ENCODE assay signal across 20 cellular contexts in genomic region chr4:90028460-90028859, GRCh38.
"Had no signal": no experiment of that assay in that cellular context is flagged by ENCODE, and none has a peak within 500 bp of the region (broad histone marks: within the 10 kb centered on the region; RNA-seq: fewer than 3 reads in every experiment).

No MANE protein-coding gene starts in this region.

- H3K4me3 Mint-ChIP-seq: natural killer cell, neural crest cell had no signal

- H3K27me3 ChIP-seq: esophagus muscularis mucosa, gastrocnemius medialis, heart right ventricle, right atrium auricular region, sigmoid colon had no signal

- H3K27ac Mint-ChIP-seq: natural killer cell had no signal

- ATAC-seq: gastrocnemius medialis, heart right ventricle, mucosa of descending colon, natural killer cell had no signal

- H3K9me3 Mint-ChIP-seq: natural killer cell had no signal

- H3K9me3 ChIP-seq: esophagus muscularis mucosa, gastrocnemius medialis, heart right ventricle, mucosa of descending colon, right atrium auricular region, sigmoid colon had no signal

- DNase-seq: cortex of kidney; effector memory CD4-positive, alpha-beta T cell; gastrocnemius medialis; heart right ventricle; hypothalamus; kidney glomerular epithelial cell; mucosa of descending colon; natural killer cell; posterior cingulate gyrus; sigmoid colon; stimulated activated CD4-positive, alpha-beta T cell treated with anti-CD3 and anti-CD28 coated beads, Interleukin-2, amount 100 ng/mL, for 24 hours; stimulated activated CD4-positive, alpha-beta T cell treated with anti-CD3 and anti-CD28 coated beads, Interleukin-4, amount 100 ng/mL, for 4 hours; stimulated activated naive CD4-positive, alpha-beta T cell; trophoblast cell had no signal

- H3K27ac ChIP-seq: epithelial cell of prostate, esophagus muscularis mucosa, gastrocnemius medialis, heart right ventricle, right atrium auricular region, sigmoid colon, skin epidermis had no signal

- H3K36me3 Mint-ChIP-seq: natural killer cell had no signal

- H3K4me3 ChIP-seq: esophagus muscularis mucosa, gastrocnemius medialis, heart right ventricle, mucosa of descending colon, right atrium auricular region, sigmoid colon, skin epidermis had no signal

- H3K36me3 ChIP-seq: esophagus muscularis mucosa, gastrocnemius medialis, heart right ventricle, right atrium auricular region, sigmoid colon had no signal

- FAIRE-seq: islet of Langerhans had no signal

- H3K4me1 ChIP-seq: esophagus muscularis mucosa, gastrocnemius medialis, heart right ventricle, right atrium auricular region, sigmoid colon had no signal

- H3K4me1 Mint-ChIP-seq: natural killer cell had no signal
